Comparison of ENCODE assay signal across 1 cellular context in genomic region chr11:71714510-71714909, GRCh38.
TF ChIP-seq lines count a peak whose summit lies in the region.

No MANE protein-coding gene starts in this region.

TF ChIP-seq in GM12878, 131 proteins besides CTCF, POLR2A, EP300 and RAD21:
- TF ChIP-seq MLLT1 (IDR thresholded peaks at IDR 0.05) (0 out of 2 replicates have a peak, but pooled peaks have one; percentile 29), IKZF2 (IDR thresholded peaks at IDR 0.05) (peak; percentile 75 to 85), TCF12 (IDR thresholded peaks at IDR 0.05; ENCODE audit: low read depth, low read length) (peak; percentile 59; the same call in 1 of the 2 replicates), NBN (IDR thresholded peaks at IDR 0.05) (peak; percentile 63), GATAD2B (conservative IDR thresholded peaks at IDR 0.05; ENCODE audit: low read depth) (peak; percentile 53; the same call in 1 of the 2 replicates), ZNF24 (IDR thresholded peaks at IDR 0.05) (0 out of 2 replicates have a peak, but pooled peaks have one; percentile 35), DPF2 (IDR thresholded peaks at IDR 0.05) (0 out of 2 replicates have a peak, but pooled peaks have one; percentile 34), MEF2B (IDR thresholded peaks at IDR 0.05; ENCODE audit: partially characterized antibody, poor library complexity, severe bottlenecking) (peak; percentile 85), IKZF1 (conservative IDR thresholded peaks at IDR 0.05) (peak; percentile 72), MTA2 (IDR thresholded peaks at IDR 0.05; ENCODE audit: low read depth) (peak; percentile 88), BHLHE40 (IDR thresholded peaks at IDR 0.05; ENCODE audit: borderline replicate concordance in 1 of 2, low read depth in 2 of 2, low read length in 1 of 2) (peak in 1 of 2 experiments; percentile 72; a peak in 2 of 4 replicates)
- TF ChIP-seq, protein P1, sequence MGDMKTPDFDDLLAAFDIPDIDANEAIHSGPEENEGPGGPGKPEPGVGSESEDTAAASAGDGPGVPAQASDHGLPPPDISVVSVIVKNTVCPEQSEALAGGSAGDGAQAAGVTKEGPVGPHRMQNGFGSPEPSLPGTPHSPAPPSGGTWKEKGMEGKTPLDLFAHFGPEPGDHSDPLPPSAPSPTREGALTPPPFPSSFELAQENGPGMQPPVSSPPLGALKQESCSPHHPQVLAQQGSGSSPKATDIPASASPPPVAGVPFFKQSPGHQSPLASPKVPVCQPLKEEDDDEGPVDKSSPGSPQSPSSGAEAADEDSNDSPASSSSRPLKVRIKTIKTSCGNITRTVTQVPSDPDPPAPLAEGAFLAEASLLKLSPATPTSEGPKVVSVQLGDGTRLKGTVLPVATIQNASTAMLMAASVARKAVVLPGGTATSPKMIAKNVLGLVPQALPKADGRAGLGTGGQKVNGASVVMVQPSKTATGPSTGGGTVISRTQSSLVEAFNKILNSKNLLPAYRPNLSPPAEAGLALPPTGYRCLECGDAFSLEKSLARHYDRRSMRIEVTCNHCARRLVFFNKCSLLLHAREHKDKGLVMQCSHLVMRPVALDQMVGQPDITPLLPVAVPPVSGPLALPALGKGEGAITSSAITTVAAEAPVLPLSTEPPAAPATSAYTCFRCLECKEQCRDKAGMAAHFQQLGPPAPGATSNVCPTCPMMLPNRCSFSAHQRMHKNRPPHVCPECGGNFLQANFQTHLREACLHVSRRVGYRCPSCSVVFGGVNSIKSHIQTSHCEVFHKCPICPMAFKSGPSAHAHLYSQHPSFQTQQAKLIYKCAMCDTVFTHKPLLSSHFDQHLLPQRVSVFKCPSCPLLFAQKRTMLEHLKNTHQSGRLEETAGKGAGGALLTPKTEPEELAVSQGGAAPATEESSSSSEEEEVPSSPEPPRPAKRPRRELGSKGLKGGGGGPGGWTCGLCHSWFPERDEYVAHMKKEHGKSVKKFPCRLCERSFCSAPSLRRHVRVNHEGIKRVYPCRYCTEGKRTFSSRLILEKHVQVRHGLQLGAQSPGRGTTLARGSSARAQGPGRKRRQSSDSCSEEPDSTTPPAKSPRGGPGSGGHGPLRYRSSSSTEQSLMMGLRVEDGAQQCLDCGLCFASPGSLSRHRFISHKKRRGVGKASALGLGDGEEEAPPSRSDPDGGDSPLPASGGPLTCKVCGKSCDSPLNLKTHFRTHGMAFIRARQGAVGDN (IDR thresholded peaks at IDR 0.05), result peak; percentile 54; the same call in 1 of the 2 replicates
- TF ChIP-seq, protein P2, sequence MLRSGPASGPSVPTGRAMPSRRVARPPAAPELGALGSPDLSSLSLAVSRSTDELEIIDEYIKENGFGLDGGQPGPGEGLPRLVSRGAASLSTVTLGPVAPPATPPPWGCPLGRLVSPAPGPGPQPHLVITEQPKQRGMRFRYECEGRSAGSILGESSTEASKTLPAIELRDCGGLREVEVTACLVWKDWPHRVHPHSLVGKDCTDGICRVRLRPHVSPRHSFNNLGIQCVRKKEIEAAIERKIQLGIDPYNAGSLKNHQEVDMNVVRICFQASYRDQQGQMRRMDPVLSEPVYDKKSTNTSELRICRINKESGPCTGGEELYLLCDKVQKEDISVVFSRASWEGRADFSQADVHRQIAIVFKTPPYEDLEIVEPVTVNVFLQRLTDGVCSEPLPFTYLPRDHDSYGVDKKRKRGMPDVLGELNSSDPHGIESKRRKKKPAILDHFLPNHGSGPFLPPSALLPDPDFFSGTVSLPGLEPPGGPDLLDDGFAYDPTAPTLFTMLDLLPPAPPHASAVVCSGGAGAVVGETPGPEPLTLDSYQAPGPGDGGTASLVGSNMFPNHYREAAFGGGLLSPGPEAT (IDR thresholded peaks at IDR 0.05; ENCODE audit: low read depth), result 0 out of 2 replicates have a peak, but pooled peaks have one; percentile 73
TF ChIP-seq in GM12878: peak in this region for 13; not testable (repeated sequence) for 118.
